Comparison of ENCODE assay signal across 1 cellular context in the genomic region with DNA sequence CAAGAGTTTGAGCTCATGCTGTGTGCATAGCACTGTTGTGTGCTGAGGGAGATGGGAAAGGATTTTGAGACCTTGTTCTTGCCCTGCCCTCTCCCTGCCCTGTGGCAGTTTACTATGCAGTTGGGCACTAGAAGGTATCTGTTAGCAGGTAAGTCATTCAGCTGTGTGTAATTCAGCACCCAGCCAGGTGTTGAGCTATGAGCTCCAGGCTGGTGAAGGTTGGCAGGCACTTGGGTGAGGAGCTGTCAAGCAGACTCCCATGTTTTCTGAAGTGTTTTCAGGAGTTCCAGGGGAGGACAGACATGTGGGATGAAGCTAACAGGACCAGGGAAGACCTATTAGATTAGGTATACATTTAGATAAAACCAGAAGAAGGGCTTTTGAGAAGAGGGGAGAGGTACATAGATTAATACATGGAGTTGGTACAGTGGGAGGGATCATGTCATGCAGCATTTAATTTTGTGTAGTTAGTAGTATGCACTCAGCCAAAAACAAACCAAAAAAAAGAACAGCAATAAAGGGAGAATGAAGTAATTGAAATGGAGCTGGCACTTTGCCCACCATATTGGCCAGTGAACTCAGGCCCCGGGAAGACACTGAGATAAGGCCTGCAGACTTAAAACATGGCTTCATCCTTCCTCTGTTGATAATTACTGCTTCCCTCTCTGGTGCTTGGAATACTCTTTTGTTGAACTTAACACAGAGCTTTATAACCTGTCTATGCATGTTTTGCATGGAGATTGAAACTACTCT.
TF ChIP-seq lines count a peak whose summit lies in the region.

No MANE protein-coding gene starts in this region.

TF ChIP-seq in H1, 55 proteins besides CTCF, POLR2A, EP300 and RAD21 (continued from another document):
- TF ChIP-seq SIN3A (conservative IDR thresholded peaks at IDR 0.05 in 1 of 2, IDR thresholded peaks at IDR 0.05 in 1 of 2; ENCODE audit: low read depth in 1 of 2, low read length in 2 of 2) = no peak
- TF ChIP-seq JUND (IDR thresholded peaks at IDR 0.05; ENCODE audit: low read length) = no peak
- TF ChIP-seq CEBPB (IDR thresholded peaks at IDR 0.05; ENCODE audit: low read depth, low read length) = no peak
- no peak for TF ChIP-seq RFX5 (IDR thresholded peaks at IDR 0.05; ENCODE audit: borderline replicate concordance, low read depth, low read length)
- no peak for TF ChIP-seq SIRT6 (IDR thresholded peaks at IDR 0.05; ENCODE audit: low read length)
- no peak for TF ChIP-seq CBX8 (IDR thresholded peaks at IDR 0.05; ENCODE audit: borderline replicate concordance, low read depth, low read length)
